In genomic region chr11:63638436-63638835, GRCh38 we compare ENCODE assay signal across 1 cellular context. TPM values are rescaled to one million over a fixed set of nuclear protein-coding genes. Genes with fewer than 3 reads are reported as not detected.
"Had no signal": no experiment of that assay in that cellular context is flagged by ENCODE, and none has a peak within 500 bp of the region (broad histone marks: within the 10 kb centered on the region; RNA-seq: fewer than 3 reads in every experiment).

No MANE protein-coding gene starts in this region.

RNA-seq across cellular contexts. Expression of gene PLAAT3, which starts 24.2 kb away (rescaled TPM):
- polyA plus RNA-seq: neural cell had no signal
